Comparison of ENCODE assay signal across 33 cellular contexts in the genomic region with DNA sequence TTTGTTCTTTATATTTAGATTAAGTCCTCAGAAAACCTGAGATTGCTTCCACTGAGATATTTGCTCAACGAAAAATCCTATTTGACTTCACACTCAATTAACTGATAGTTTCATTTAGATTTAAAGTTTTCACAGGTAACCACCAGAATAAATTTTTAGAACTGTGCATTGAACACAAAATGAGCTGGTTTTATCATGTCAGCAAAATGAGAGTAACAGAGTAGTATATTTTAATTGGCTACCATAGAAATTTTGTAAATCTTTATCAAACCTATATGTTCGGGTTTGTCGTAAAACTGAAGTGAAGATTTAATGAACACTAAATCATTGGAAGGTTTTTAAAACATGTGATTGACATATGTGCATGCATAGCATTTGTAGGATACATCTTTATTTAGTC.
"Had no signal": no experiment of that assay in that cellular context is flagged by ENCODE, and none has a peak within 500 bp of the region (broad histone marks: within the 10 kb centered on the region; RNA-seq: fewer than 3 reads in every experiment).

No MANE protein-coding gene starts in this region.

- FAIRE-seq: astrocyte, bronchial epithelial cell had no signal

- H3K36me3 ChIP-seq: brain microvascular endothelial cell, breast epithelium, cardiac muscle cell had no signal

- H3K4me3 ChIP-seq: adrenal gland, ascending aorta, body of pancreas, breast epithelium, cardiac muscle cell had no signal

- H3K27me3 ChIP-seq: adrenal gland, ascending aorta, body of pancreas, brain microvascular endothelial cell, breast epithelium, cardiac muscle cell had no signal

- DNase-seq: activated effector memory CD4-positive, alpha-beta T cell treated with anti-CD3 and anti-CD28 coated beads, Interleukin-2, amount 50 U/mL, for 16 hours; activated effector memory CD4-positive, alpha-beta T cell treated with Interleukin-2 at 50 U/mL for 16 hours; activated gamma-delta T cell; activated gamma-delta T cell treated with Interleukin-2 at 50 U/mL for 16 hours; activated naive CD4-positive, alpha-beta T cell treated with anti-CD3 and anti-CD28 coated beads for 36 hours; activated naive CD4-positive, alpha-beta T cell treated with anti-CD3 and anti-CD28 coated beads, Interleukin-2, amount 10 ng/mL, durations not matched to agents 7 days and 5 days; activated naive CD4-positive, alpha-beta T cell treated with anti-CD3 and anti-CD28 coated beads, Interleukin-2, amount 50 U/mL, for 16 hours; activated naive CD4-positive, alpha-beta T cell treated with Interleukin-2 at 50 U/mL for 16 hours; activated naive CD8-positive, alpha-beta T cell treated with anti-CD3 and anti-CD28 coated beads for 36 hours; activated naive CD8-positive, alpha-beta T cell treated with anti-CD3 and anti-CD28 coated beads, Interleukin-2, amount 10 ng/mL, durations not matched to agents 7 days and 5 days; activated naive CD8-positive, alpha-beta T cell treated with anti-CD3 and anti-CD28 coated beads, Interleukin-2, amount 50 U/mL, for 24 hours; activated T-cell treated with anti-CD3 and anti-CD28 coated beads, Interleukin-2, amount 50 U/mL, for 1 hour; activated T-cell treated with anti-CD3 and anti-CD28 coated beads, Interleukin-2, amount 50 U/mL, for 24 hours; activated T-cell treated with anti-CD3 and anti-CD28 coated beads, Interleukin-2, amount 50 U/mL, for 4 hours; activated T-cell treated with anti-CD3 and anti-CD28 coated beads, Interleukin-2, amount 50 U/mL, for 48 hours; activated T-cell treated with anti-CD3 and anti-CD28 coated beads, Interleukin-2, amount 50 U/mL, for 72 hours; adrenal gland; amniotic stem cell; amygdala; anterior cingulate cortex; aorta; body of pancreas; brain microvascular endothelial cell; caudate nucleus; central memory CD4-positive, alpha-beta T cell; cerebellar nuclear complex had no signal

- H3K4me1 ChIP-seq: adrenal gland, ascending aorta, breast epithelium had no signal

- H3K9me3 ChIP-seq: adrenal gland, ascending aorta, body of pancreas, breast epithelium had no signal

- ATAC-seq: activated naive CD4-positive, alpha-beta T cell treated with anti-CD3 and anti-CD28 coated beads, Interleukin-2, amount 50 U/mL, for 72 hours; activated naive CD8-positive, alpha-beta T cell treated with anti-CD3 and anti-CD28 coated beads, Interleukin-2, amount 50 U/mL, for 24 hours; activated T-cell treated with anti-CD3 and anti-CD28 coated beads, Interleukin-2, amount 50 U/mL, for 4 hours; activated T-cell treated with anti-CD3 and anti-CD28 coated beads, Interleukin-2, amount 50 U/mL, for 72 hours; activated T-helper 17 cell treated with anti-CD3 and anti-CD28 coated beads, Interleukin-2, amount 50 U/mL, for 72 hours; body of pancreas had no signal

- H3K27ac ChIP-seq: adrenal gland, ascending aorta, brain microvascular endothelial cell, breast epithelium, cardiac muscle cell had no signal
